In the genomic region with DNA sequence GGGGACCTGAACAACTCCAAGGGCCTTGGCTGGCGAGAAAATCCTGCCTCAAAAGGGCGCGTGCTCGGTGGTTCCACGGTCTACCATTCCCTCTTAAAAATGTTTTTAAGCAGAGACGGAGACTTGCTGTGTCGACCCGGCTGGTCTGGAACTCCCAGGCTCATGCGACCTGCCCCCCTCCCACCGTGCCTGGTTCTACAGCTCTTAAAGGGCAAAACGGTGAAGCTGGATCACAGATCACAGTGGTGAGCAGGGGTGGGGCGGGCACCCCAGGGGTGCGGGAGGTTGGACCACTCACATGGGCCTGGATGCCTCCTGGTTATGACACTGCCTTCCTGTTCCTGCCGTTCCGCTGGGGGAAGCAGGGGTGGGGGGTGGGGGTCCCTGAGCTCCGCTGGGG, we compare ENCODE assay signal across 22 cellular contexts. TPM values are rescaled to one million over a fixed set of nuclear protein-coding genes. Genes with fewer than 3 reads are reported as not detected.
A peak's percentile ranks its signal among the peaks of the same experiment; 100 is the strongest.
DNase-seq lines count a peak whose midpoint lies in the region; ATAC-seq and TF ChIP-seq lines count a peak whose summit lies in the region.
"Had no signal": no experiment of that assay in that cellular context is flagged by ENCODE, and none has a peak within 500 bp of the region (broad histone marks: within the 10 kb centered on the region; RNA-seq: fewer than 3 reads in every experiment).

No MANE protein-coding gene starts in this region.

- no peaks in the 10 kb centered on the region for H3K9me3 ChIP-seq in BLaER1
- no peaks in the 10 kb centered on the region for H3K9me3 ChIP-seq in lower lobe of right lung
- H3K9me3 ChIP-seq in MG63: no peaks in the 10 kb centered on the region; the same call in 1 of the 2 replicates
- H3K9me3 ChIP-seq: HAP-1 had no signal

- H3K4me3 ChIP-seq in BLaER1 (no peak overlapping the region), lower lobe of right lung (no peak overlapping the region), MG63 (no peak overlapping the region)
- H3K4me3 ChIP-seq: HAP-1, PC-9 had no signal

- peak overlapping the region; percentile 70 for H3K4me2 ChIP-seq in BLaER1
- H3K4me2 ChIP-seq: PC-9 had no signal

- no peaks in the 10 kb centered on the region for H3K9me3 Mint-ChIP-seq in chondrocyte (ENCODE audit: low read depth)
- H3K9me3 Mint-ChIP-seq: CD4-positive, alpha-beta T cell had no signal

- peak; percentile 14 for DNase-seq in activated CD8-positive, alpha-beta memory T cell treated with anti-CD3 and anti-CD28 coated beads, Interleukin-2, amount 50 U/mL, for 4 hours
- no peak for DNase-seq in activated CD8-positive, alpha-beta memory T cell treated with anti-CD3 and anti-CD28 coated beads, Interleukin-2, amount 50 U/mL, for 48 hours
- DNase-seq in chondrocyte (ENCODE audit: low spot score) (peak; percentile 48), lower lobe of right lung (peak; percentile 33), MG63 (no peak), GM13977 (ENCODE audit: low spot score) (no peak), islet precursor cell (no peak)
- DNase-seq: 8988T, GF-D8, Karpas-422, NCI-H1092, NCI-H1436 treated with DMSO at 0.1 percent for 48 hours, NCI-H2029, NCI-H526, PC-9 had no signal

- intact Hi-C loops in lower lobe of right lung (cut with DNase I): no loop called here

- no peak overlapping the region for H3K4me3 Mint-ChIP-seq in chondrocyte (ENCODE audit: unreplicated experiment)
- H3K4me3 Mint-ChIP-seq: B cell; CD4-positive, alpha-beta T cell had no signal

- H3K4me1 ChIP-seq in BLaER1 (peaks cover 71% of the 10 kb centered on the region), lower lobe of right lung (peaks cover 12% of the 10 kb centered on the region)
- H3K4me1 ChIP-seq: HAP-1 had no signal

- no peak overlapping the region for H3K27ac ChIP-seq in BLaER1
- no peak overlapping the region for H3K27ac ChIP-seq in lower lobe of right lung
- H3K27ac ChIP-seq: HL-60, PC-9 had no signal

- H3K9ac ChIP-seq in BLaER1: no peak overlapping the region

- in situ Hi-C loops in GM13977 (cut with MboI; ENCODE audit: low pct_unique_long_range_greater_than_20kb, low sequenced_read_pairs, unreplicated experiment): no loop called here

- no peak for TF ChIP-seq CTCF in chondrocyte (IDR thresholded peaks at IDR 0.05)
- TF ChIP-seq CTCF in lower lobe of right lung (IDR thresholded peaks at IDR 0.05): no peak
- no peak for TF ChIP-seq CTCF in GM13977 (IDR thresholded peaks at IDR 0.05; ENCODE audit: extremely low read depth, insufficient read depth, missing control alignments)

- H3K27me3 ChIP-seq in BLaER1 (peaks cover 41% of the 10 kb centered on the region), lower lobe of right lung (ENCODE audit: low read depth) (peaks cover 16% of the 10 kb centered on the region), MG63 (peaks cover 5% of the 10 kb centered on the region; the same call in 1 of the 2 replicates)

- H3K4me1 Mint-ChIP-seq in chondrocyte (ENCODE audit: low read depth): peaks cover 2% of the 10 kb centered on the region

- H3K36me3 Mint-ChIP-seq in chondrocyte (ENCODE audit: low read depth): peaks cover 2% of the 10 kb centered on the region

- no peak for ATAC-seq in lower lobe of right lung

- no peaks in the 10 kb centered on the region for H3K27me3 Mint-ChIP-seq in chondrocyte (ENCODE audit: low read depth)
- H3K27me3 Mint-ChIP-seq: CD4-positive, alpha-beta T cell had no signal

- H4K20me1 ChIP-seq in BLaER1: no peaks in the 10 kb centered on the region

- H3K36me3 ChIP-seq in BLaER1 (no peaks in the 10 kb centered on the region), lower lobe of right lung (no peaks in the 10 kb centered on the region), MG63 (no peaks in the 10 kb centered on the region)
- H3K36me3 ChIP-seq: HAP-1 had no signal

- H3K27ac Mint-ChIP-seq in chondrocyte (ENCODE audit: unreplicated experiment): no peak overlapping the region
- H3K27ac Mint-ChIP-seq: B cell; CD4-positive, alpha-beta T cell had no signal

RNA-seq across cellular contexts. Expression of a gene that starts 4.2 kb away (rescaled TPM):
- total RNA-seq in chondrocyte (9.2 to 15.1 TPM (median 9.2 TPM) in 3 replicates), lower lobe of right lung (11.7 TPM)
- 7.3 and 18.2 TPM in 2 replicates for total RNA-seq in MG63 (2014; rRNA removed; shearing (Covaris generic); ENCODE audit: low replicate concordance)

RNA-seq across cellular contexts. Expression of a gene that starts 46.0 kb away (rescaled TPM):
- not detected in 3 replicates for total RNA-seq in chondrocyte
- total RNA-seq in lower lobe of right lung: 0.65 TPM
- not detected in 2 replicates for total RNA-seq in MG63 (2014; rRNA removed; shearing (Covaris generic); ENCODE audit: low replicate concordance)
- total RNA-seq: B cell; CD4-positive, alpha-beta T cell; HT1080 had no signal

RNA-seq across cellular contexts. Expression of a gene that starts 53.6 kb away (rescaled TPM):
- total RNA-seq in chondrocyte (not detected in 3 replicates), lower lobe of right lung (6.6 TPM)
- not detected in 2 replicates for total RNA-seq in MG63 (2014; rRNA removed; shearing (Covaris generic); ENCODE audit: low replicate concordance)
- total RNA-seq: HT1080, MCF 10A had no signal

Comparison
In these comparisons a context has a peak if more than half of its experiments do, and no peak if none do; other contexts are left out.
1. DNase-seq: peak in activated CD8-positive, alpha-beta memory T cell treated with anti-CD3 and anti-CD28 coated beads, Interleukin-2, amount 50 U/mL, for 4 hours (single experiment), chondrocyte (single experiment) and lower lobe of right lung (single experiment); none in activated CD8-positive, alpha-beta memory T cell treated with anti-CD3 and anti-CD28 coated beads, Interleukin-2, amount 50 U/mL, for 48 hours (single experiment), MG63 (single experiment), GM13977 (single experiment) and islet precursor cell (single experiment).